Comparison of ENCODE assay signal across 8 cellular contexts in the genomic region with DNA sequence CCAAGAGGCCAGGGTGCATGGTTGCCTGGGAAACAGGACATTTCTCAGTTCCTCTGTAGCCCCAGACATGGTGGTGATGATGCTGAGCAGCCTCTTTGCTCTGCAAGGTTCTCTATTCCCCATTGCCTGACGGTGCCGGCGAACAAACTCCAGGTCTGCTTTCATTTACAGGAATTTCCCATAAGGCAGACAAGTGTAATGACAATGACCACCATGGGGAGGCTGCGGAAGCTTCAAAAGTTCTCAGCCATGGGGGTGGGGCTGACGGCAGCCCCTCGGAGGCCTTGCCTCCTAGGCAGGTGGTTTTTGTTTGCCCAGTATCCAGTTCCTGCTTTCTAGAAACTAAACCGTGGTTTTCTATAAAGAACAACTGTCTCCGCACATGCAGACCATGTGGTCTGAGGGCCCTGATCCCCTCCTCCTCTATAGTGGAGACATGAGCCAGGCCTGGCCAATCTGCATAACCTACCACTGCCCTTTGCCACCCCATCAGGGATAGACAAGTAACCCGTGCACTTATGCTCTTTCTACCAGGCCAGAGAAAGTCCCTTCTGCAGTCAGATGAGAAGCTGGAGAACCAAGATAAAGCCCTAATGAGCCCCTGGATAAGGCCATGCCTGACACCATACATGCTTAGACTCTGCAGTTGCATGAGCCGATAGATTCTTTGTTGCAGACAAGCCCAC. TPM values are rescaled to one million over a fixed set of nuclear protein-coding genes. Genes with fewer than 3 reads are reported as not detected.
DNase-seq lines count a peak whose midpoint lies in the region; ATAC-seq and TF ChIP-seq lines count a peak whose summit lies in the region.

No MANE protein-coding gene starts in this region.

- peak overlapping the region; percentile 91 to 96 (median 91) for H3K27ac Mint-ChIP-seq in IgD-negative memory B cell

- peaks cover 5% of the 10 kb centered on the region for H3K36me3 Mint-ChIP-seq in IgD-negative memory B cell

- peak overlapping the region; percentile 6 to 86 (median 44) for H3K4me3 Mint-ChIP-seq in IgD-negative memory B cell

- ATAC-seq in GM21447 (IDR thresholded peaks at IDR 0.05; ENCODE audit: unreplicated experiment) (peak; percentile 79), left ventricle myocardium superior (no peak)

- TF ChIP-seq CTCF in GM12864 (IDR thresholded peaks at IDR 0.05; ENCODE audit: low read depth, low read length, missing control alignments) (no peak), brain microvascular endothelial cell (IDR thresholded peaks at IDR 0.05; ENCODE audit: low read depth, low read length, missing control alignments) (peak; percentile 31)

- intact Hi-C loops in left ventricle myocardium superior (cut with micrococcal nuclease), result no loop called here

- H3K27me3 Mint-ChIP-seq in IgD-negative memory B cell, result no peaks in the 10 kb centered on the region

- DNase-seq in GM12864 (ENCODE audit: low read depth) (peak; percentile 47), brain microvascular endothelial cell (no peak), LoVo (ENCODE audit: low spot score) (no peak), hepatic stellate cell (ENCODE audit: low spot score) (no peak), midbrain (lab: John Stamatoyannopoulos, UW) (no peak), left ventricle myocardium superior (no peak)

- H3K9me3 Mint-ChIP-seq in IgD-negative memory B cell, result no peaks in the 10 kb centered on the region

- H3K36me3 ChIP-seq in brain microvascular endothelial cell (replicated peaks), result peaks cover 32% of the 10 kb centered on the region

- in situ Hi-C loops in brain microvascular endothelial cell (cut with HindIII; ENCODE audit: low pct_ligation_motif_present, low sequenced_read_pairs), result no loop called here

- H3K4me1 Mint-ChIP-seq in IgD-negative memory B cell, result peaks cover 11 to 12% (median 11%) of the 10 kb centered on the region in 3 donors

- no peaks in the 10 kb centered on the region for H3K27me3 ChIP-seq in brain microvascular endothelial cell (replicated peaks)

- no peak overlapping the region for H3K27ac ChIP-seq in brain microvascular endothelial cell

- no peak overlapping the region for H3K4me3 ChIP-seq in GM12864 (ENCODE audit: low read depth, low read length)
- H3K4me3 ChIP-seq in brain microvascular endothelial cell (ENCODE audit: low read depth, low read length), result no peak overlapping the region

RNA-seq across cellular contexts. Expression of gene LDLRAD2, which starts 54.0 kb away (rescaled TPM):
- polyA plus RNA-seq in IgD-negative memory B cell, result 0.69 TPM
- 0.20 TPM for total RNA-seq in left ventricle myocardium superior
